In the genomic region with DNA sequence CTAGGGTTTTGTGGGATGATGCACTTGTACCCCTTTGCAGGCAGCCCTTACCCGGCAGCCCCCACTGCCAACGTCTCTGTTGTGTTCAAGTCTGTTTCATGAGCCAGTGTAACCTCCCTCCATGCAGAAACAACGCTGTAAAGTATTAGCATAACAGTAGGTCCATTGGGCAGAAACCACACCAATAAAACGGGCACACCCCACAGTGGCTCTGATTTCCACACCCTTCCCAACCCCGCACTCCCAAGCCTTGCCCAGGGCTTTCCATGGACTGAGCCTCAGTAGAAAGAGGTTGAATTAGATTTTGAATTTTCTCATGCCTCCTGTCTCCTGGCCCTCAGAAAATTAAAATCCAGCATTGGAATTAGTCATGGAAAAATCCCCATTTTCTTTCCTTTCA, we compare ENCODE assay signal across 24 cellular contexts.
DNase-seq lines count a peak whose midpoint lies in the region; ATAC-seq, FAIRE-seq and TF ChIP-seq lines count a peak whose summit lies in the region.
"Had no signal": no experiment of that assay in that cellular context is flagged by ENCODE, and none has a peak within 500 bp of the region (broad histone marks: within the 10 kb centered on the region; RNA-seq: fewer than 3 reads in every experiment).

No MANE protein-coding gene starts in this region.

- no peak overlapping the region for H2AK5ac ChIP-seq in neuronal stem cell (ENCODE audit: low read depth, low read length)

- 60% methylated on average over 5 of the region's 5 CpGs; no CpG with 5 or more reads in 1 of the 2 donors for WGBS in transverse colon (ENCODE audit: low coverage in 1 of 2), 2 donors
- WGBS in neuronal stem cell (ENCODE audit: extremely low coverage in 2 of 2, insufficient read length in 2 of 2, insufficient replicate concordance in 1 of 2), 2 donors = no CpG with 5 or more reads among the region's 5 CpGs

- no peak for FAIRE-seq in D721Med (lab: Jason Lieb, UNC)
- FAIRE-seq: A204.1, G401.6, GM12891, GM19239 had no signal

- H2BK12ac ChIP-seq in neuronal stem cell (ENCODE audit: low read length) = no peak overlapping the region

- H3K9me3 Mint-ChIP-seq in osteocyte (ENCODE audit: unreplicated experiment) = no peaks in the 10 kb centered on the region
- H3K9me3 Mint-ChIP-seq: CD8-positive, alpha-beta memory T cell had no signal

- no peak overlapping the region for H2BK5ac ChIP-seq in neuronal stem cell (ENCODE audit: low read length)

- TF ChIP-seq EP300 in transverse colon (IDR thresholded peaks at IDR 0.05; ENCODE audit: low read depth) = no peak

- no peak overlapping the region for H2BK120ac ChIP-seq in neuronal stem cell (ENCODE audit: low read depth, low read length)

- in situ Hi-C loops in transverse colon (cut with MboI; ENCODE audit: low pct_ligation_motif_present in 1 of 4, low pct_unique_long_range_greater_than_20kb in 1 of 4, low sequenced_read_pairs in 3 of 4) = no loop called here

- no peak overlapping the region for H3K27ac Mint-ChIP-seq in osteocyte (ENCODE audit: unreplicated experiment)
- H3K27ac Mint-ChIP-seq: CD14-positive monocyte; CD4-positive, alpha-beta memory T cell; CD4-positive, CD25-positive, alpha-beta regulatory T cell; CD8-positive, alpha-beta memory T cell had no signal

- no peak overlapping the region for H3K18ac ChIP-seq in neuronal stem cell (ENCODE audit: low read length)

- intact Hi-C loops in colonic mucosa (cut with DNase I) (no loop called here), left colon (cut with DNase I, micrococcal nuclease) (no loop called here), transverse colon (cut with DNase I; ENCODE audit: low total_unique reads) (no loop called here)

- H2BK15ac ChIP-seq in neuronal stem cell (ENCODE audit: low read length) = no peak overlapping the region

- H4K91ac ChIP-seq in neuronal stem cell (ENCODE audit: low read depth, low read length, poor library complexity) = no peak overlapping the region

- H3K4me2 ChIP-seq in neuronal stem cell (ENCODE audit: insufficient read depth, low read length, poor library complexity, severe bottlenecking) = no peak overlapping the region
- H3K4me2 ChIP-seq: BLaER1 had no signal

- H3K79me1 ChIP-seq in neuronal stem cell (ENCODE audit: low read depth, low read length) = no peaks in the 10 kb centered on the region

- TF ChIP-seq POLR2A in transverse colon (IDR thresholded peaks at IDR 0.05) = no peak

- H3K9me3 ChIP-seq in colonic mucosa = no peaks in the 10 kb centered on the region
- no peaks in the 10 kb centered on the region for H3K9me3 ChIP-seq in transverse colon
- H3K9me3 ChIP-seq in neuronal stem cell (replicated peaks in 1 of 2; ENCODE audit: control insufficient read depth in 2 of 2, insufficient read depth in 1 of 2, low read depth in 1 of 2, low read length in 2 of 2) = no peaks in the 10 kb centered on the region
- H3K9me3 ChIP-seq: BE2C, BLaER1 had no signal

- no peak overlapping the region for H3K27ac ChIP-seq in colonic mucosa
- peak overlapping the region in 2 of 4 donors; percentile 26 to 51 for H3K27ac ChIP-seq in transverse colon
- no peak overlapping the region for H3K27ac ChIP-seq in neuronal stem cell (replicated peaks; ENCODE audit: low read length)
- H3K27ac ChIP-seq: BLaER1 had no signal

- no peak overlapping the region for H3K23ac ChIP-seq in neuronal stem cell (ENCODE audit: low read depth, low read length, poor library complexity)

- no peak overlapping the region for H3K14ac ChIP-seq in neuronal stem cell (ENCODE audit: low read length)

- no peak overlapping the region for H3K4me3 Mint-ChIP-seq in osteocyte (ENCODE audit: unreplicated experiment)
- H3K4me3 Mint-ChIP-seq: CD14-positive monocyte; CD4-positive, alpha-beta memory T cell; CD4-positive, CD25-positive, alpha-beta regulatory T cell; CD8-positive, alpha-beta memory T cell had no signal

- H3K4me3 ChIP-seq in colonic mucosa = no peak overlapping the region
- no peak overlapping the region for H3K4me3 ChIP-seq in transverse colon
- H3K4me3 ChIP-seq in neuronal stem cell (ENCODE audit: low read length in 2 of 2) = no peak overlapping the region
- H3K4me3 ChIP-seq: BLaER1 had no signal

- H3K9ac ChIP-seq in colonic mucosa (ENCODE audit: low read depth in 2 of 2, low read length in 2 of 2) (no peak overlapping the region), neuronal stem cell (ENCODE audit: low read depth, low read length, poor library complexity) (no peak overlapping the region)
- H3K9ac ChIP-seq: BLaER1 had no signal

- no peak overlapping the region for H2AFZ ChIP-seq in neuronal stem cell (ENCODE audit: low read length)

- H3K4ac ChIP-seq in neuronal stem cell (ENCODE audit: low read length) = no peak overlapping the region

- H3K36me3 ChIP-seq in colonic mucosa (no peaks in the 10 kb centered on the region), transverse colon (no peaks in the 10 kb centered on the region), neuronal stem cell (replicated peaks in 1 of 2; ENCODE audit: control insufficient read depth in 2 of 2, insufficient read depth in 2 of 2, low read length in 2 of 2) (no peaks in the 10 kb centered on the region)
- H3K36me3 ChIP-seq: BE2C, BLaER1 had no signal

- no peaks in the 10 kb centered on the region for H3K36me3 Mint-ChIP-seq in osteocyte (ENCODE audit: unreplicated experiment)
- H3K36me3 Mint-ChIP-seq: CD14-positive monocyte; CD4-positive, alpha-beta memory T cell; CD4-positive, CD25-positive, alpha-beta regulatory T cell; CD8-positive, alpha-beta memory T cell had no signal

- DNase-seq in colonic mucosa (peak; percentile 67), left colon (peak; percentile 53), osteocyte (ENCODE audit: extremely low spot score, unreplicated experiment) (peak; percentile 49), transverse colon (peak; percentile 69), kidney glomerular epithelial cell (lab: John Stamatoyannopoulos, UW) (no peak), GM20000 (ENCODE audit: low spot score) (no peak), D721Med (ENCODE audit: insufficient read length, low spot score) (no peak), neuronal stem cell (ENCODE audit: low spot score) (no peak)
- DNase-seq: 8988T; ACHN; BE2C; C1 segment of cervical spinal cord; CD4-positive, alpha-beta memory T cell; CD4-positive, CD25-positive, alpha-beta regulatory T cell; CD8-positive, alpha-beta memory T cell; COR-L47; DMS79 treated with DMSO at 0.1 percent for 48 hours; GF-D8 had no signal

- peaks cover 9% of the 10 kb centered on the region for H3K27me3 Mint-ChIP-seq in osteocyte (ENCODE audit: unreplicated experiment)

- no peaks in the 10 kb centered on the region for H3K4me1 Mint-ChIP-seq in osteocyte (ENCODE audit: unreplicated experiment)
- H3K4me1 Mint-ChIP-seq: CD4-positive, alpha-beta memory T cell; CD4-positive, CD25-positive, alpha-beta regulatory T cell; CD8-positive, alpha-beta memory T cell had no signal

- H3K4me1 ChIP-seq in colonic mucosa (peaks cover 5% of the 10 kb centered on the region), transverse colon (peaks cover 0 to 12% (median 4%) of the 10 kb centered on the region in 4 donors), neuronal stem cell (ENCODE audit: control insufficient read depth in 2 of 2, insufficient read depth in 1 of 2, low read depth in 1 of 2, low read length in 2 of 2) (peaks cover 3 to 5% of the 10 kb centered on the region in 2 donors)
- H3K4me1 ChIP-seq: BE2C had no signal

- ATAC-seq in left colon = peak; percentile 94

- no peak overlapping the region for H4K8ac ChIP-seq in neuronal stem cell (ENCODE audit: low read depth, low read length)

- H3K27me3 ChIP-seq in colonic mucosa = no peaks in the 10 kb centered on the region
- no peaks in the 10 kb centered on the region for H3K27me3 ChIP-seq in transverse colon
- H3K27me3 ChIP-seq in neuronal stem cell (ENCODE audit: control insufficient read depth in 3 of 3, insufficient read depth in 3 of 3, low read depth in 1 of 3, low read length in 3 of 3) = no peaks in the 10 kb centered on the region
- H3K27me3 ChIP-seq: BE2C, BLaER1 had no signal

- TF ChIP-seq CTCF in colonic mucosa (IDR thresholded peaks at IDR 0.05) = no peak
- TF ChIP-seq CTCF in osteocyte (IDR thresholded peaks at IDR 0.05) = no peak
- no peak for TF ChIP-seq CTCF in transverse colon (IDR thresholded peaks at IDR 0.05)
- TF ChIP-seq CTCF in GM20000 (IDR thresholded peaks at IDR 0.05; ENCODE audit: extremely low read depth, missing control alignments) = no peak
- TF ChIP-seq CTCF in D721Med (IDR thresholded peaks at IDR 0.05; ENCODE audit: insufficient read depth, missing control alignments) = no peak

Comparison
In these comparisons a context has a peak if more than half of its experiments do, and no peak if none do; other contexts are left out.
1. DNase-seq: peak in colonic mucosa (single experiment), left colon (2 of 2), osteocyte (single experiment) and transverse colon (single experiment); none in kidney glomerular epithelial cell (single experiment), GM20000 (single experiment), D721Med (single experiment) and neuronal stem cell (single experiment).